11 cellular contexts compared by ENCODE assay signal in the genomic region with DNA sequence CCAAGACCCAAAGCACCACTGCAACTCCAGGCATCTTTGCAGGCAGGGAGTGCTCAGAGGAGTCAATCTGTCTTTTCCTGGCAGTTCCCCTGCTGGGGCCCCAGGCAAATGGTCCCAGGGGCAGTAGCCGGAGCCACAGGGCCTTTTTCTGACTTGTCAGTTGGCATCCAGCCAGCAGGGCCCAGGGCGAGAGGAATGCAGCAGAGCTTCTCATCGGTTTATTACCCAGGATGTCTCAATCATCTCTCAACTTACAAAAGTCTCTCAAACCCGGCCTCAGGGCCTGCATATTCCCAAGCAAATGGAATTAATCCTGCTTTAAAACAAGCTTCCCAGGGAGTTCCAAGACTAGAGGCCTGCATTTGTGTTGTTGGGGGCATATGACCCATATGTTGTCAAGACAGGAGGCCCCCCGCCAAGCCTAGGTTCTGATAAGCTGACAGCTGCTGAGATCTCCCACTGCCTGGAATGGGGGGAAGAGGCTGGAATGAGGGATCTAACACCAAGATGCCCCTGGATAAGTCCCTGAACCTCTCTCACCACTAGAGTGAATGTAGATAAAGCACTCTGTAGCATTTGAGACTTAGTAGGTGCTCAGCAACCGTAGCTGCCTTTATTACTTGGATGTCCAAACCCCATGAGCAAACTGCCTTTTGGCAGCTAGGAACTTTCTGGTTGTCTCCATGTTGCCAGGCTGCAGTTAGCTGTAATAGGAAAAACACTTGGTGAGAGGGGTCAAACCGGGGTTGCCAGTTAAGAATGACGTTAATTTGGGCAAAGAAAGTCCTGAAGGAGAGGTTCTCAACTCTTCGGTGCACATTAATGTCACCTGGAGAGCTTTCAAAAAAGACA. TPM values are rescaled to one million over a fixed set of nuclear protein-coding genes. Genes with fewer than 3 reads are reported as not detected.
A peak's percentile ranks its signal among the peaks of the same experiment; 100 is the strongest.
DNase-seq lines count a peak whose midpoint lies in the region; ATAC-seq and TF ChIP-seq lines count a peak whose summit lies in the region.
"Had no signal": no experiment of that assay in that cellular context is flagged by ENCODE, and none has a peak within 500 bp of the region (broad histone marks: within the 10 kb centered on the region; RNA-seq: fewer than 3 reads in every experiment).

No MANE protein-coding gene starts in this region.

- TF ChIP-seq POLR2A in thyroid gland (IDR thresholded peaks at IDR 0.05) = no peak

- H3K9me3 ChIP-seq in RWPE2 (ENCODE audit: severe bottlenecking) (no peaks in the 10 kb centered on the region), heart right ventricle (no peaks in the 10 kb centered on the region), thyroid gland (no peaks in the 10 kb centered on the region)

- H3K36me3 ChIP-seq in RWPE2 (ENCODE audit: low read depth) (peaks cover 36% of the 10 kb centered on the region), heart right ventricle (peaks cover 0 to 63% (median 34%) of the 10 kb centered on the region in 9 donors), thyroid gland (peaks cover 19 to 25% of the 10 kb centered on the region in 2 donors)

- no peaks in the 10 kb centered on the region for H3K4me1 ChIP-seq in RWPE2 (ENCODE audit: insufficient read depth, poor library complexity, severe bottlenecking)
- peaks cover 13 to 37% (median 24%) of the 10 kb centered on the region in 9 donors for H3K4me1 ChIP-seq in heart right ventricle
- peaks cover 19 to 27% of the 10 kb centered on the region in 2 donors for H3K4me1 ChIP-seq in thyroid gland

- TF ChIP-seq CTCF in RWPE2 (IDR thresholded peaks at IDR 0.05; ENCODE audit: poor library complexity, severe bottlenecking) = no peak
- no peak for TF ChIP-seq CTCF in heart right ventricle (IDR thresholded peaks at IDR 0.05)
- TF ChIP-seq CTCF in thyroid gland (IDR thresholded peaks at IDR 0.05) = no peak

- H3K27ac ChIP-seq in RWPE2 (ENCODE audit: poor library complexity, severe bottlenecking) = peak overlapping the region; percentile 12
- H3K27ac ChIP-seq in heart right ventricle = peak overlapping the region in 4 of 10 donors; percentile 7 to 45 (median 12)
- no peak overlapping the region for H3K27ac ChIP-seq in thyroid gland

- DNase-seq in NCI-H1417 (lab: John Stamatoyannopoulos, UW) (peak in 2 of 3 experiments; percentile 5 to 90), NCI-H1417 treated with DMSO at 0.1 percent for 48 hours (lab: John Stamatoyannopoulos, UW) (no peak), RWPE2 (ENCODE audit: low spot score) (no peak), heart right ventricle (peak; percentile 41 to 67), thyroid gland (peak; percentile 58 to 77)
- DNase-seq in stimulated activated naive CD8-positive, alpha-beta T cell treated with anti-CD3 and anti-CD28 coated beads, Interleukin-15, Interleukin-2, amounts not matched to agents 100 U/mL and 50 U/mL, for 24 hours = no peak
- no peak for DNase-seq in stimulated activated CD4-positive, alpha-beta T cell treated with anti-CD3 and anti-CD28 coated beads, Interleukin-12 subunit alpha, Interleukin-12 subunit beta, amount 100 ng/mL, for 4 hours
- DNase-seq: activated naive CD4-positive, alpha-beta T cell treated with anti-CD3 and anti-CD28 coated beads for 36 hours had no signal

- intact Hi-C loops in heart right ventricle (cut with DNase I) = no loop called here
- intact Hi-C loops in thyroid gland (cut with DNase I) = no loop called here

- no peaks in the 10 kb centered on the region for H3K27me3 ChIP-seq in RWPE2 (ENCODE audit: insufficient read depth, poor library complexity, severe bottlenecking)
- H3K27me3 ChIP-seq in heart right ventricle = peaks cover 0 to 10% (median 0%) of the 10 kb centered on the region in 7 donors
- no peaks in the 10 kb centered on the region for H3K27me3 ChIP-seq in thyroid gland

- H3K4me3 ChIP-seq in RWPE2 (ENCODE audit: severe bottlenecking) = no peak overlapping the region
- H3K4me3 ChIP-seq in heart right ventricle = no peak overlapping the region
- no peak overlapping the region for H3K4me3 ChIP-seq in thyroid gland (replicated peaks in 1 of 3)

- ATAC-seq in RWPE2 (ENCODE audit: low read depth) = peak; percentile 64
- peak in 7 of 8 donors; percentile 35 to 55 (median 46) for ATAC-seq in heart right ventricle
- ATAC-seq in stimulated activated naive CD8-positive, alpha-beta T cell treated with anti-CD3 and anti-CD28 coated beads, Interleukin-15, Interleukin-2, amounts not matched to agents 100 U/mL and 50 U/mL, for 24 hours = no peak
- no peak for ATAC-seq in HG03439 (IDR thresholded peaks at IDR 0.05; ENCODE audit: unreplicated experiment)

- 36 to 57% methylated on average over 9 of the region's 9 CpGs for WGBS in heart right ventricle, 2 donors
- 40 to 45% methylated on average over 9 of the region's 9 CpGs for WGBS in thyroid gland, 2 donors

RNA-seq across cellular contexts. Expression of gene RASL10B, which starts 4.6 kb away (rescaled TPM):
- total RNA-seq in heart right ventricle = 10 to 100 TPM in 9 of 10 donors, 1 to 10 TPM in 1; 9.0 to 26.2 (median 11.9) TPM
- 1 to 10 TPM; 3.9 to 6.9 TPM for polyA plus RNA-seq in heart right ventricle
- total RNA-seq in thyroid gland = 10 to 100 TPM in 1 of 4 donors, 1 to 10 TPM in 2, under 1 TPM in 1; 0.94 to 14.5 (median 3.5) TPM

RNA-seq across cellular contexts. Expression of gene GAS2L2, which starts 26.2 kb away (rescaled TPM):
- total RNA-seq in heart right ventricle (under 1 TPM in 6 of 10 donors, not detected in 4; 0.09 to 0.89 (median 0.14) TPM), thyroid gland (not detected)
- polyA plus RNA-seq in heart right ventricle = under 1 TPM; 0.03 to 0.15 TPM

RNA-seq across cellular contexts. Expression of gene C17orf50, which starts 33.9 kb away (rescaled TPM):
- total RNA-seq in heart right ventricle (not detected), thyroid gland (under 1 TPM in 1 of 4 donors, not detected in 3; 0.40 TPM)
- polyA plus RNA-seq in heart right ventricle = not detected
- total RNA-seq: activated naive CD4-positive, alpha-beta T cell treated with anti-CD3 and anti-CD28 coated beads for 36 hours; H1; subcutaneous adipose tissue had no signal

Comparison
In these comparisons a context has a peak if more than half of its experiments do, and no peak if none do; other contexts are left out.
1. DNase-seq: peak in NCI-H1417 (2 of 3), heart right ventricle (2 of 2) and thyroid gland (2 of 2); none in NCI-H1417 treated with DMSO at 0.1 percent for 48 hours (single experiment), RWPE2 (single experiment), stimulated activated naive CD8-positive, alpha-beta T cell treated with anti-CD3 and anti-CD28 coated beads, Interleukin-15, Interleukin-2, amounts not matched to agents 100 U/mL and 50 U/mL, for 24 hours (single experiment) and stimulated activated CD4-positive, alpha-beta T cell treated with anti-CD3 and anti-CD28 coated beads, Interleukin-12 subunit alpha, Interleukin-12 subunit beta, amount 100 ng/mL, for 4 hours (single experiment).
2. ATAC-seq: peak in RWPE2 (single experiment) and heart right ventricle (7 of 8); none in stimulated activated naive CD8-positive, alpha-beta T cell treated with anti-CD3 and anti-CD28 coated beads, Interleukin-15, Interleukin-2, amounts not matched to agents 100 U/mL and 50 U/mL, for 24 hours (single experiment) and HG03439 (single experiment).